In the genomic region with DNA sequence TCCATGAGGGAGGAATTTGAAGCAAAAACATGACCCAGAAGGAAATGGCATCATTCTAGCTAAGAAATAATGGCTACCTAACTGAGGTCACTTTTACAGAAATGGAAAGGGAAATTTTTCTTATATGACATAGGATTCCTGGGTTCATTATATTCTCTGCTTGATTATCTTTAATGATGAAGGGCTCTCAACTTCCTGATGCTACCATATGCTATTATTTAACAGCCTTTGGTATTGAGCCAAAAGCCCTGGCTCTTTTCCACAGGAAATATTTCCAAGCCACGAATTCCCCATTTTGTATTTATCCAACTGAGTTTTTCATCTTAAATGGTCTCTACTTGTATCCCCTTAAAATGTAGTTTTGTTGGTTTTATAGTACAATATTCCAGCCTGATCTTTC, we compare ENCODE assay signal across 19 cellular contexts.
DNase-seq lines count a peak whose midpoint lies in the region; ATAC-seq, FAIRE-seq and TF ChIP-seq lines count a peak whose summit lies in the region.
"Had no signal": no experiment of that assay in that cellular context is flagged by ENCODE, and none has a peak within 500 bp of the region (broad histone marks: within the 10 kb centered on the region; RNA-seq: fewer than 3 reads in every experiment).

No MANE protein-coding gene starts in this region.

- no peak overlapping the region for H4K8ac ChIP-seq in trophoblast cell (ENCODE audit: low read depth, low read length)

- H3K18ac ChIP-seq in trophoblast cell (ENCODE audit: low read length) = no peak overlapping the region

- H3K9ac ChIP-seq in rectal smooth muscle tissue (ENCODE audit: low read length) (no peak overlapping the region), trophoblast cell (ENCODE audit: low read length) (no peak overlapping the region)

- H2AK5ac ChIP-seq in trophoblast cell (ENCODE audit: low read length) = no peak overlapping the region

- no peaks in the 10 kb centered on the region for H3K36me3 ChIP-seq in rectal smooth muscle tissue (ENCODE audit: control insufficient read depth, insufficient read depth, low read length)
- no peaks in the 10 kb centered on the region for H3K36me3 ChIP-seq in trophoblast cell (ENCODE audit: control insufficient read depth in 1 of 2, insufficient read depth in 2 of 2, low read length in 2 of 2)

- peak overlapping the region; percentile 56 for H3K27ac ChIP-seq in rectal smooth muscle tissue (ENCODE audit: low read depth, low read length)
- no peak overlapping the region for H3K27ac ChIP-seq in trophoblast cell (ENCODE audit: low read depth, low read length)
- H3K27ac ChIP-seq: PC-9, SK-N-MC had no signal

- DNase-seq in EL (peak; percentile 48), astrocyte of the hippocampus (ENCODE audit: low read depth, low spot score) (peak; percentile 33), fibroblast of mammary gland (ENCODE audit: low read depth) (peak; percentile 56), LoVo (ENCODE audit: low spot score) (no peak), D721Med (ENCODE audit: insufficient read length, low spot score) (no peak), trophoblast cell (no peak)
- DNase-seq: ACHN, AML-193, DMS153, H9, NCI-H1048, NCI-H2081 treated with DMSO at 0.1 percent for 48 hours, NCI-H510A, NCI-H82, PC-9 had no signal

- FAIRE-seq in D721Med (lab: Jason Lieb, UNC) = no peak

- no CpG with 5 or more reads among the region's 1 CpG for WGBS in trophoblast cell (ENCODE audit: extremely low coverage, insufficient coverage, insufficient read length)

- H3K4ac ChIP-seq in trophoblast cell (ENCODE audit: low read depth, low read length) = no peak overlapping the region

- peaks cover 3% of the 10 kb centered on the region for H3K27me3 ChIP-seq in rectal smooth muscle tissue (ENCODE audit: control insufficient read depth, insufficient read depth, low read length)
- no peaks in the 10 kb centered on the region for H3K27me3 ChIP-seq in trophoblast cell (ENCODE audit: insufficient read depth, low read length)

- H3K79me2 ChIP-seq in trophoblast cell (ENCODE audit: control insufficient read depth, insufficient read depth, low read length, poor library complexity) = no peaks in the 10 kb centered on the region

- H3K4me3 ChIP-seq in fibroblast of mammary gland (ENCODE audit: control insufficient read depth, low read depth, low read length) (no peak overlapping the region), rectal smooth muscle tissue (ENCODE audit: low read length) (no peak overlapping the region), trophoblast cell (ENCODE audit: low read depth, low read length) (no peak overlapping the region)
- H3K4me3 ChIP-seq: PC-9, SK-N-MC had no signal

- no peaks in the 10 kb centered on the region for H3K9me3 ChIP-seq in trophoblast cell (ENCODE audit: insufficient read depth, low read depth, low read length)

- H3K4me1 ChIP-seq in rectal smooth muscle tissue (ENCODE audit: control insufficient read depth, insufficient read depth, low read length) (peaks cover 15% of the 10 kb centered on the region), trophoblast cell (ENCODE audit: control insufficient read depth in 1 of 2, insufficient read depth in 2 of 2, low read length in 2 of 2) (no peaks in the 10 kb centered on the region)

- H3K79me1 ChIP-seq in trophoblast cell (ENCODE audit: low read length) = no peaks in the 10 kb centered on the region

- H3K23ac ChIP-seq in trophoblast cell (ENCODE audit: low read length) = no peak overlapping the region

- TF ChIP-seq CTCF in fibroblast of mammary gland (conservative IDR thresholded peaks at IDR 0.05; ENCODE audit: control insufficient read depth, insufficient read depth, low read depth, low read length) (no peak), D721Med (IDR thresholded peaks at IDR 0.05; ENCODE audit: insufficient read depth, missing control alignments) (no peak)

- no peak overlapping the region for H2BK120ac ChIP-seq in trophoblast cell (ENCODE audit: insufficient read depth, low read length, poor library complexity)

- no peak for ATAC-seq in HG02973 (IDR thresholded peaks at IDR 0.05; ENCODE audit: unreplicated experiment)
- ATAC-seq: Right ventricle myocardium inferior had no signal

- no peak overlapping the region for H3K14ac ChIP-seq in trophoblast cell (ENCODE audit: low read length)

- H2AFZ ChIP-seq in trophoblast cell (ENCODE audit: insufficient read depth, low read length, poor library complexity) = no peak overlapping the region
- H2AFZ ChIP-seq: PC-9 had no signal

- no peak overlapping the region for H3K4me2 ChIP-seq in trophoblast cell (ENCODE audit: low read length)

- H2BK12ac ChIP-seq in trophoblast cell (ENCODE audit: low read length) = no peak overlapping the region

- H4K12ac ChIP-seq in trophoblast cell (ENCODE audit: low read depth, low read length) = no peak overlapping the region

- H4K91ac ChIP-seq in trophoblast cell (ENCODE audit: low read depth, low read length) = no peak overlapping the region

- H2BK5ac ChIP-seq in trophoblast cell (ENCODE audit: low read depth, low read length, poor library complexity) = no peak overlapping the region

Comparison
In these comparisons a context has a peak if more than half of its experiments do, and no peak if none do; other contexts are left out.
1. DNase-seq: peak in EL (single experiment), astrocyte of the hippocampus (single experiment) and fibroblast of mammary gland (single experiment); none in LoVo (single experiment), D721Med (single experiment) and trophoblast cell (0 of 2).